ENCODE assay signal across 23 cellular contexts in the genomic region with DNA sequence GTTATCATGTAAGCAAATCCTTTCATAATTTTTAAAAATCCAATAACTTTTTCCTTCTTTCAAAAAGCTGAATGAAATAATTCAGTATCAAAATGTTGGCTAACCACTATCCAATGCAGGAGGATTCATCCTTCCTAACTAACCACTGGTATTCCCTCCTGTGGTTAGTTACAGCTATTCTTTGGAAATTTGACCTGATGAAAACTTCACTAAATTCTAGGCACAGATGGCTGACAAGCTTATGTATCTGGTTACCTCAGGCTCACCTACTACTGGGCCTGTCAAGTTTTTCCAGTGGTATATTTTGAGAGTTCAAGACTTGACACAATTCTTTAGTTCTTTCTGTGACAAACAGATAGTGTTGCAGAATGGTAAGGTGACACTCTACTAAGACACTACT. TPM values are rescaled to one million over a fixed set of nuclear protein-coding genes. Genes with fewer than 3 reads are reported as not detected.
A peak's percentile ranks its signal among the peaks of the same experiment; 100 is the strongest.
DNase-seq lines count a peak whose midpoint lies in the region; ATAC-seq lines count a peak whose summit lies in the region.
"Had no signal": no experiment of that assay in that cellular context is flagged by ENCODE, and none has a peak within 500 bp of the region (broad histone marks: within the 10 kb centered on the region; RNA-seq: fewer than 3 reads in every experiment).

No MANE protein-coding gene starts in this region.

- H4K8ac ChIP-seq in mesendoderm (ENCODE audit: low read depth, low read length) = no peak overlapping the region

- H3K36me3 ChIP-seq in mesendoderm (ENCODE audit: control insufficient read depth, insufficient read depth, low read length) = no peaks in the 10 kb centered on the region

- no peak overlapping the region for H3K27ac ChIP-seq in mesendoderm (ENCODE audit: low read depth, low read length)
- H3K27ac ChIP-seq: C4-2B, KMS-11, spleen had no signal

- DNase-seq in Daoy (ENCODE audit: low read depth) = peak; percentile 24
- DNase-seq in HT1080 (ENCODE audit: low read depth) = peak; percentile 20
- DNase-seq in astrocyte of the hippocampus (ENCODE audit: low read depth, low spot score) = peak; percentile 29
- DNase-seq in mesendoderm = peak; percentile 77
- DNase-seq in NCI-H1436 treated with DMSO at 0.1 percent for 48 hours (lab: John Stamatoyannopoulos, UW) = no peak
- no peak for DNase-seq in NCI-H146 (lab: John Stamatoyannopoulos, UW)
- DNase-seq: activated CD4-positive, alpha-beta T cell treated with anti-CD3 and anti-CD28 coated beads, Interleukin-2, amount 10 ng/mL, durations not matched to agents 24 days and 14 days; activated naive CD4-positive, alpha-beta T cell; activated T-cell treated with anti-CD3 and anti-CD28 coated beads, Interleukin-2, amount 50 U/mL, for 48 hours; caudate nucleus; dermis blood vessel endothelial cell; EL; NCI-H1694; NCI-H69; occipital lobe; RPMI8226; spleen; stimulated activated CD4-positive, alpha-beta T cell treated with anti-CD3 and anti-CD28 coated beads, Interleukin-4, amount 100 ng/mL, for 24 hours; stimulated activated naive CD4-positive, alpha-beta T cell treated with Interleukin-2 at 50 U/mL for 16 hours had no signal

- H3K27me3 ChIP-seq in mesendoderm (ENCODE audit: insufficient read depth, low read length, poor library complexity) = no peaks in the 10 kb centered on the region
- H3K27me3 ChIP-seq: spleen had no signal

- H3K79me2 ChIP-seq in mesendoderm (ENCODE audit: control insufficient read depth, insufficient read depth, low read length) = peaks cover 49% of the 10 kb centered on the region

- no peak overlapping the region for H3K4me3 ChIP-seq in mesendoderm (ENCODE audit: low read length)
- H3K4me3 ChIP-seq: spleen had no signal

- peaks cover 7% of the 10 kb centered on the region for H3K4me1 ChIP-seq in mesendoderm (ENCODE audit: control insufficient read depth, low read depth, low read length)

- H3K4ac ChIP-seq in mesendoderm (ENCODE audit: low read depth, low read length) = no peak overlapping the region

- no peak overlapping the region for H2BK15ac ChIP-seq in mesendoderm (replicated peaks; ENCODE audit: low read depth)

- H2BK5ac ChIP-seq in mesendoderm (ENCODE audit: low read length) = no peak overlapping the region

- no peak overlapping the region for H2BK120ac ChIP-seq in mesendoderm (ENCODE audit: low read depth, low read length)

- no peak overlapping the region for H3K4me2 ChIP-seq in mesendoderm (ENCODE audit: low read length)
- H3K4me2 ChIP-seq: KMS-11 had no signal

- ATAC-seq in HG03039 (IDR thresholded peaks at IDR 0.05; ENCODE audit: unreplicated experiment) = no peak
- no peak for ATAC-seq in GM18498 (IDR thresholded peaks at IDR 0.05; ENCODE audit: unreplicated experiment)

- no peak overlapping the region for H2AK5ac ChIP-seq in mesendoderm (ENCODE audit: low read length)

- H4K5ac ChIP-seq in mesendoderm (ENCODE audit: low read length) = no peak overlapping the region

- H3K79me1 ChIP-seq in mesendoderm (ENCODE audit: low read length) = peaks cover 8% of the 10 kb centered on the region

- H3K18ac ChIP-seq in mesendoderm (ENCODE audit: low read length) = no peak overlapping the region

- H3K9ac ChIP-seq in mesendoderm (ENCODE audit: low read length) = no peak overlapping the region
- H3K9ac ChIP-seq: KMS-11 had no signal

- H3K56ac ChIP-seq in mesendoderm (ENCODE audit: low read length) = no peak overlapping the region

- no peak overlapping the region for H3K23ac ChIP-seq in mesendoderm (ENCODE audit: low read length)

RNA-seq across cellular contexts. Expression of a gene that starts 15.9 kb away (rescaled TPM):
- 63.4 and 69.0 TPM in 2 replicates for total RNA-seq in Daoy (2014; rRNA removed; shearing (Covaris generic))
- 107 and 118 TPM in 2 replicates for total RNA-seq in HT1080 (2014; rRNA removed; shearing (Covaris generic))
- 151 and 169 TPM in 2 replicates for polyA plus RNA-seq in HT1080 (2015; cell fraction: cytosol; rRNA removed)
- 177 and 197 TPM in 2 replicates for polyA plus RNA-seq in HT1080 (2015; cell fraction: nucleus; rRNA removed)
- polyA plus RNA-seq in mesendoderm (2013, experiment 1 of 2) = 74.3 TPM
- 75.1 TPM for polyA plus RNA-seq in mesendoderm (2013, experiment 2 of 2)

Comparison
In these comparisons a context has a peak if more than half of its experiments do, and no peak if none do; other contexts are left out.
1. DNase-seq: peak in Daoy (single experiment), HT1080 (single experiment), astrocyte of the hippocampus (single experiment) and mesendoderm (single experiment); none in NCI-H1436 treated with DMSO at 0.1 percent for 48 hours (single experiment) and NCI-H146 (single experiment).